13 cellular contexts compared by ENCODE assay signal in the genomic region with DNA sequence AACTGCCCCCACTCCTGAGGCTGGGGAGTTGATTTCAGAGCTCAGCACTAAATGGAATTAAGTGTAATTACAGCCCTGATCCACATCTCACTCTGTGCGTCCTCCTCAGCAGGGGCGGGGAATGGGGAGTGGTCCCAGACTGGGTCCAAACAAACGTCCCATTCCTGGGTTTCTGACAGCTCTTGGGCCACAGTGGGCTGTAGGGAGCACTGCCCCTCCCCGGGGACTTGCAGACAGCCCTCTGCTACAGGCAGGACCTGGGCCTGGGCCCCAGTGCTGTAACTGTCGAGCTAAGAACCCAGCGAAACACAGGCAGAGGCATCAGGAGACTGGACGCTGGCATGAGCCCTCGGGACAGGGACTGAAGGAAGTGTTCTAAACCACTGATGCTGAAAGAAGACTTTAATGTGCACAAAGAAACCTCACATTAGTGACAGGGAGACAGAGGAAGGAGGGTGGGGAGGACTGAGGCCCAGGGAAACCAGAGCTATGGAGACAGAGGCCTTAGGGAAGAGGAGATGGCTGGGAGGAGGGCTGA. TPM values are rescaled to one million over a fixed set of nuclear protein-coding genes. Genes with fewer than 3 reads are reported as not detected.
DNase-seq lines count a peak whose midpoint lies in the region; ATAC-seq and TF ChIP-seq lines count a peak whose summit lies in the region.
"Had no signal": no experiment of that assay in that cellular context is flagged by ENCODE, and none has a peak within 500 bp of the region (broad histone marks: within the 10 kb centered on the region; RNA-seq: fewer than 3 reads in every experiment).

No MANE protein-coding gene starts in this region.

- no peak for TF ChIP-seq POLR2A in uterus (IDR thresholded peaks at IDR 0.05)

- no peaks in the 10 kb centered on the region for H4K20me1 ChIP-seq in neural cell (ENCODE audit: insufficient read depth)

- H2AFZ ChIP-seq in neural cell (ENCODE audit: low read depth, low read length), result no peak overlapping the region

- no peaks in the 10 kb centered on the region for H3K9me3 ChIP-seq in BE2C
- no peaks in the 10 kb centered on the region for H3K9me3 ChIP-seq in ectodermal cell (ENCODE audit: control insufficient read depth, low read length)
- no peaks in the 10 kb centered on the region for H3K9me3 ChIP-seq in neural cell (ENCODE audit: low read length)
- no peaks in the 10 kb centered on the region for H3K9me3 ChIP-seq in uterus

- no peak for TF ChIP-seq EP300 in neural cell (conservative IDR thresholded peaks at IDR 0.05; ENCODE audit: poor library complexity, severe bottlenecking)

- intact Hi-C loops in uterus (cut with DNase I; ENCODE audit: low total_unique reads), result no loop called here

- peak overlapping the region; percentile 16 for H3K9ac ChIP-seq in neural cell (ENCODE audit: low read length)

- H3K79me2 ChIP-seq in neural cell (replicated peaks; ENCODE audit: insufficient read depth, low read length), result no peaks in the 10 kb centered on the region

- H3K27me3 ChIP-seq in BE2C, result no peaks in the 10 kb centered on the region
- no peaks in the 10 kb centered on the region for H3K27me3 ChIP-seq in ectodermal cell (ENCODE audit: control insufficient read depth, insufficient read depth, low read length, poor library complexity, severe bottlenecking)
- H3K27me3 ChIP-seq in neural cell (ENCODE audit: insufficient read depth, low read depth, low read length), result no peaks in the 10 kb centered on the region
- H3K27me3 ChIP-seq in uterus, result no peaks in the 10 kb centered on the region

- H3K4me2 ChIP-seq in neural cell (ENCODE audit: low read length), result no peak overlapping the region

- H3K4me1 ChIP-seq in BE2C (peaks cover 16% of the 10 kb centered on the region), ectodermal cell (ENCODE audit: control insufficient read depth, insufficient read depth, low read length) (peaks cover 47% of the 10 kb centered on the region), uterus (peaks cover 0 to 19% of the 10 kb centered on the region in 2 donors)

- no peaks in the 10 kb centered on the region for H3K36me3 ChIP-seq in BE2C
- no peaks in the 10 kb centered on the region for H3K36me3 ChIP-seq in ectodermal cell (ENCODE audit: control insufficient read depth, insufficient read depth, low read length)
- H3K36me3 ChIP-seq in neural cell (ENCODE audit: insufficient read depth, low read length), result no peaks in the 10 kb centered on the region
- no peaks in the 10 kb centered on the region for H3K36me3 ChIP-seq in uterus

- no peaks in the 10 kb centered on the region for H3K9me2 ChIP-seq in neural cell (ENCODE audit: insufficient read depth, low read length)

- peak overlapping the region; percentile 64 for H3K27ac ChIP-seq in ectodermal cell (ENCODE audit: insufficient read depth, low read depth, low read length, poor library complexity, severe bottlenecking)
- no peak overlapping the region for H3K27ac ChIP-seq in neural cell (ENCODE audit: low read length)
- no peak overlapping the region for H3K27ac ChIP-seq in uterus
- H3K27ac ChIP-seq: HL-60 had no signal

- 41 to 45% methylated on average over 8 of the region's 8 CpGs for WGBS in ectodermal cell, 2 experiments

- ATAC-seq in GM18870 (IDR thresholded peaks at IDR 0.05; ENCODE audit: unreplicated experiment) (no peak), HG03045 (IDR thresholded peaks at IDR 0.05; ENCODE audit: unreplicated experiment) (no peak)
- ATAC-seq: activated T-cell treated with anti-CD3 and anti-CD28 coated beads, Interleukin-2, amount 50 U/mL, for 4 hours had no signal

- no peak for TF ChIP-seq CTCF in BE2C (IDR thresholded peaks at IDR 0.05; ENCODE audit: low read depth, low read length)
- no peak for TF ChIP-seq CTCF in neural cell (IDR thresholded peaks at IDR 0.05; ENCODE audit: poor library complexity, severe bottlenecking)
- no peak for TF ChIP-seq CTCF in uterus (IDR thresholded peaks at IDR 0.05)

- DNase-seq in BE2C (peak; percentile 48), NCI-H2227 (lab: John Stamatoyannopoulos, UW; ENCODE audit: unreplicated experiment) (peak; percentile 72), uterus (no peak)
- DNase-seq in stimulated activated CD4-positive, alpha-beta T cell treated with anti-CD3 and anti-CD28 coated beads, Interleukin-12 subunit alpha, Interleukin-12 subunit beta, amount 100 ng/mL, for 4 hours, result no peak
- DNase-seq: activated B cell treated with CpG ODN at 0.5 μM for 24 hours; activated T-cell treated with anti-CD3 and anti-CD28 coated beads, Interleukin-2, amount 50 U/mL, for 4 hours; GF-D8; NCI-H446 had no signal

- no peak overlapping the region for H3K4me3 ChIP-seq in BE2C (ENCODE audit: low read depth, low read length)
- no peak overlapping the region for H3K4me3 ChIP-seq in ectodermal cell (ENCODE audit: insufficient read depth, low read depth, low read length)
- H3K4me3 ChIP-seq in neural cell (ENCODE audit: low read length), result no peak overlapping the region
- no peak overlapping the region for H3K4me3 ChIP-seq in uterus

- no peak for TF ChIP-seq RAD21 in neural cell (conservative IDR thresholded peaks at IDR 0.05)

- H3F3A ChIP-seq in neural cell (ENCODE audit: insufficient read depth, low read length, poor library complexity, severe bottlenecking), result no peaks in the 10 kb centered on the region

TF ChIP-seq in neural cell, 6 proteins besides CTCF, POLR2A, EP300 and RAD21:
- TF ChIP-seq SMC3 (conservative IDR thresholded peaks at IDR 0.05; ENCODE audit: poor library complexity) (no peak), MXI1 (conservative IDR thresholded peaks at IDR 0.05; ENCODE audit: poor library complexity, severe bottlenecking) (no peak)

RNA-seq across cellular contexts. Expression of gene SEMA4C, which starts 5.7 kb away (rescaled TPM):
- polyA plus RNA-seq in BE2C (2012; ENCODE audit: insufficient read depth, insufficient read length, low read depth), result 32.7 TPM
- polyA plus RNA-seq in ectodermal cell (2013, experiment 1 of 4), result 102 TPM
- 109 TPM for polyA plus RNA-seq in ectodermal cell (2013, experiment 2 of 4)
- 83.9 TPM for polyA plus RNA-seq in ectodermal cell (2013, experiment 3 of 4)
- 89.0 TPM for polyA plus RNA-seq in ectodermal cell (2013, experiment 4 of 4)
- 88.7 and 101 TPM in 2 replicates for polyA plus RNA-seq in neural cell
- polyA minus RNA-seq in neural cell, result 87.4 and 111 TPM in 2 replicates
- total RNA-seq in uterus, result 100 to 1,000 TPM in 1 of 4 donors, 10 to 100 TPM in 3; 31.8 to 117 (median 61.7) TPM

RNA-seq across cellular contexts. Expression of gene ANKRD39, which starts 17.8 kb away (rescaled TPM):
- 28.5 TPM for polyA plus RNA-seq in BE2C (2012; ENCODE audit: insufficient read depth, insufficient read length, low read depth)
- polyA plus RNA-seq in ectodermal cell (2013, experiment 1 of 4), result 13.1 TPM
- polyA plus RNA-seq in ectodermal cell (2013, experiment 2 of 4), result 10.3 TPM
- polyA plus RNA-seq in ectodermal cell (2013, experiment 3 of 4), result 11.8 TPM
- polyA plus RNA-seq in ectodermal cell (2013, experiment 4 of 4), result 11.6 TPM
- polyA plus RNA-seq in neural cell, result 30.7 and 39.0 TPM in 2 replicates
- 15.3 and 18.2 TPM in 2 replicates for polyA minus RNA-seq in neural cell
- 100 to 1,000 TPM in 1 of 4 donors, 10 to 100 TPM in 2, 1 to 10 TPM in 1; 4.7 to 162 (median 16.9) TPM for total RNA-seq in uterus

RNA-seq across cellular contexts. Expression of gene ANKRD23, which starts 31.7 kb away (rescaled TPM):
- polyA plus RNA-seq in BE2C (2012; ENCODE audit: insufficient read depth, insufficient read length, low read depth), result 4.0 TPM
- 5.2 TPM for polyA plus RNA-seq in ectodermal cell (2013, experiment 1 of 4)
- 4.7 TPM for polyA plus RNA-seq in ectodermal cell (2013, experiment 2 of 4)
- polyA plus RNA-seq in ectodermal cell (2013, experiment 3 of 4), result 2.2 TPM
- polyA plus RNA-seq in ectodermal cell (2013, experiment 4 of 4), result 3.6 TPM
- 12.1 and 17.7 TPM in 2 replicates for polyA plus RNA-seq in neural cell
- polyA minus RNA-seq in neural cell, result 13.4 and 16.6 TPM in 2 replicates
- 10 to 100 TPM in 2 of 4 donors, 1 to 10 TPM in 2; 4.4 to 23.2 (median 8.6) TPM for total RNA-seq in uterus

RNA-seq across cellular contexts. Expression of gene CNNM3, which starts 59.5 kb away (rescaled TPM):
- polyA plus RNA-seq in BE2C (2012; ENCODE audit: insufficient read depth, insufficient read length, low read depth), result 17.9 TPM
- 27.0 TPM for polyA plus RNA-seq in ectodermal cell (2013, experiment 1 of 4)
- polyA plus RNA-seq in ectodermal cell (2013, experiment 2 of 4), result 26.9 TPM
- 19.5 TPM for polyA plus RNA-seq in ectodermal cell (2013, experiment 3 of 4)
- polyA plus RNA-seq in ectodermal cell (2013, experiment 4 of 4), result 20.1 TPM
- 9.5 and 9.6 TPM in 2 replicates for polyA plus RNA-seq in neural cell
- polyA minus RNA-seq in neural cell, result 15.7 and 19.2 TPM in 2 replicates
- total RNA-seq in uterus, result 10 to 100 TPM in 2 of 4 donors, 1 to 10 TPM in 2; 1.5 to 21.1 (median 11.2) TPM

Comparison
In these comparisons a context has a peak if more than half of its experiments do, and no peak if none do; other contexts are left out.
1. DNase-seq: peak in BE2C (single experiment) and NCI-H2227 (single experiment); none in uterus (0 of 2) and stimulated activated CD4-positive, alpha-beta T cell treated with anti-CD3 and anti-CD28 coated beads, Interleukin-12 subunit alpha, Interleukin-12 subunit beta, amount 100 ng/mL, for 4 hours (single experiment).